Comparison of ENCODE assay signal across 8 cellular contexts in genomic region chr18:50880108-50880465, GRCh38. TPM values are rescaled to one million over a fixed set of nuclear protein-coding genes. Genes with fewer than 3 reads are reported as not detected.
A peak's percentile ranks its signal among the peaks of the same experiment; 100 is the strongest.
DNase-seq lines count a peak whose midpoint lies in the region; ATAC-seq and TF ChIP-seq lines count a peak whose summit lies in the region.

No MANE protein-coding gene starts in this region.

- DNase-seq in activated naive CD4-positive, alpha-beta T cell (lab: John Stamatoyannopoulos, UW): no peak
- peak; percentile 3 for DNase-seq in SK-N-DZ (ENCODE audit: low spot score)
- no peak for DNase-seq in foreskin fibroblast
- no peak for DNase-seq in stimulated activated CD4-positive, alpha-beta T cell treated with anti-CD3 and anti-CD28 coated beads, Interleukin-4, amount 100 ng/mL, for 24 hours
- no peak for DNase-seq in COR-L47 (lab: John Stamatoyannopoulos, UW)
- no peak for DNase-seq in AML-193 (lab: John Stamatoyannopoulos, UW)

- peak overlapping the region; percentile 69 to 85 for H3K4me3 ChIP-seq in foreskin fibroblast (ENCODE audit: low read depth in 1 of 2, low read length in 2 of 2)

- no peak for TF ChIP-seq CTCF in foreskin fibroblast (IDR thresholded peaks at IDR 0.05; ENCODE audit: low read depth, low read length)

- peaks cover 2% of the 10 kb centered on the region for H3K36me3 Mint-ChIP-seq in activated naive CD4-positive, alpha-beta T cell treated with anti-CD3 and anti-CD28 coated beads, Interleukin-2, amount 50 U/mL, for 24 hours
- H3K36me3 Mint-ChIP-seq in stimulated activated memory B cell treated with anti-CD40 and anti-IgM and Interleukin-4, amounts not matched to agents 10 μg/mL and 1 μg/mL and 100 μg/mL, for 72 hours: no peaks in the 10 kb centered on the region

- no peak for ATAC-seq in stimulated activated memory B cell treated with anti-CD40 and anti-IgM and Interleukin-4, amounts not matched to agents 10 μg/mL and 1 μg/mL and 100 μg/mL, for 72 hours

- H3K27ac Mint-ChIP-seq in activated naive CD4-positive, alpha-beta T cell treated with anti-CD3 and anti-CD28 coated beads, Interleukin-2, amount 50 U/mL, for 24 hours: peak overlapping the region; percentile 100
- H3K27ac Mint-ChIP-seq in stimulated activated memory B cell treated with anti-CD40 and anti-IgM and Interleukin-4, amounts not matched to agents 10 μg/mL and 1 μg/mL and 100 μg/mL, for 72 hours: peak overlapping the region; percentile 98

- H3K4me3 Mint-ChIP-seq in activated naive CD4-positive, alpha-beta T cell treated with anti-CD3 and anti-CD28 coated beads, Interleukin-2, amount 50 U/mL, for 24 hours: peak overlapping the region; percentile 100
- H3K4me3 Mint-ChIP-seq in stimulated activated memory B cell treated with anti-CD40 and anti-IgM and Interleukin-4, amounts not matched to agents 10 μg/mL and 1 μg/mL and 100 μg/mL, for 72 hours: peak overlapping the region; percentile 95

- no peaks in the 10 kb centered on the region for H3K9me3 Mint-ChIP-seq in activated naive CD4-positive, alpha-beta T cell treated with anti-CD3 and anti-CD28 coated beads, Interleukin-2, amount 50 U/mL, for 24 hours
- no peaks in the 10 kb centered on the region for H3K9me3 Mint-ChIP-seq in stimulated activated memory B cell treated with anti-CD40 and anti-IgM and Interleukin-4, amounts not matched to agents 10 μg/mL and 1 μg/mL and 100 μg/mL, for 72 hours

- H3K27me3 Mint-ChIP-seq in activated naive CD4-positive, alpha-beta T cell treated with anti-CD3 and anti-CD28 coated beads, Interleukin-2, amount 50 U/mL, for 24 hours: no peaks in the 10 kb centered on the region
- H3K27me3 Mint-ChIP-seq in stimulated activated memory B cell treated with anti-CD40 and anti-IgM and Interleukin-4, amounts not matched to agents 10 μg/mL and 1 μg/mL and 100 μg/mL, for 72 hours: no peaks in the 10 kb centered on the region

- peaks cover 39% of the 10 kb centered on the region for H3K4me1 Mint-ChIP-seq in activated naive CD4-positive, alpha-beta T cell treated with anti-CD3 and anti-CD28 coated beads, Interleukin-2, amount 50 U/mL, for 24 hours
- peaks cover 26% of the 10 kb centered on the region for H3K4me1 Mint-ChIP-seq in stimulated activated memory B cell treated with anti-CD40 and anti-IgM and Interleukin-4, amounts not matched to agents 10 μg/mL and 1 μg/mL and 100 μg/mL, for 72 hours

RNA-seq across cellular contexts. Expression of gene ME2, which starts 1.2 kb away (rescaled TPM):
- 46.8 and 53.0 TPM in 2 replicates for polyA plus RNA-seq in SK-N-DZ (2014; cell fraction: cytosol; rRNA removed)
- polyA plus RNA-seq in SK-N-DZ (2014; cell fraction: nucleus; rRNA removed): 42.1 and 42.3 TPM in 2 replicates
